In the genomic region with DNA sequence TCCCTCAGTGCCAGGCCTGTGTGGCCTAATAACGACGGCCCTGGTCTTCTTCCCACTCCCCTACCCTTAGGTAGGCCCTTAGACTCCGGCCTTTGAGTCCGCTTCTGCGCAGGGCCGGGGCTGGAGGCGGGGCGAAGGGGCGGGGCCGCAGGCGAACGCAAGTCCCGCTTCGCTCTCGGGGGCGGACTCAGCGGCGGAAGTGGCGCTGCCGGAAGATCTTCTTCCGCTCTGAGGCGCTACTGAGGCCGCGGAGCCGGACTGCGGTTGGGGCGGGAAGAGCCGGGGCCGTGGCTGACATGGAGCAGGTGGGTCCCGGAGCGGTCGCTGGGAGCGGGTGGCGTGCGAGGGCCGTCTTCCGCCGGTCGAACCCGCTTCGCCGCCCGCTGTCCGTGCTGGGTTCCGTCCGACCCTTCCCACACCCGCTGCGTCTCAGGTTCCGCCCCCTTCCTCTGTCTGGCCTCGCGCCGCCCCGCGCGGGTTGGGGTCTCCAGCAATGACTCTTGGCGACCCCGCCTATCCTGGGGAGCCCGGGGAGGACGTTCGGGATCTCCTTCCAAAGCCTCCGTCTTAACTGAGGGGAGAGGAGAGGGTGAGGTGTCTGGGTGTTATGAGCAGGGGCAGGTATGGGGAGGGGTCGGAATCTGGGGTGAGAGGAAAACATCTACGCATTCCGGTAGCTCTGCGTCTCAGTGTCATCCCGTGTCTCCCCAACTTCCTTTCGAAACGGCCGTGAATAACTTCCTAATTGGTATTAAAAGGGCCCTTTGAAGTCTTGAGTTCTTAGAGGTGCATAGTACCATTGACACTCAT, we compare ENCODE assay signal across 8 cellular contexts. TPM values are rescaled to one million over a fixed set of nuclear protein-coding genes. Genes with fewer than 3 reads are reported as not detected.
A peak's percentile ranks its signal among the peaks of the same experiment; 100 is the strongest.
DNase-seq lines count a peak whose midpoint lies in the region; ATAC-seq and TF ChIP-seq lines count a peak whose summit lies in the region.

A gene (plus strand): TSS at position 218 of the 810 bp plus-strand sequence. CDS start 16,388 bp downstream, outside the sequence.

- peak within 1 kb of the TSS; percentile 83 for H3K27ac Mint-ChIP-seq in activated CD4-positive, alpha-beta T cell treated with anti-CD3 and anti-CD28 coated beads for 36 hours

- no peaks in the 10 kb centered on the region for H3K36me3 Mint-ChIP-seq in activated CD4-positive, alpha-beta T cell treated with anti-CD3 and anti-CD28 coated beads for 36 hours (ENCODE audit: low read depth)

- intact Hi-C loops in activated CD4-positive, alpha-beta T cell treated with anti-CD3 and anti-CD28 coated beads for 36 hours (cut with DNase I, micrococcal nuclease): loop anchor here (1.0 to 10.0 kb wide), 12 partner anchors 15 to 402 kb away; a partner anchor contains a TSS

- H3K27ac ChIP-seq in AG04450 (ENCODE audit: low read depth, low read length): peak within 1 kb of the TSS; percentile 61

- no peaks in the 10 kb centered on the region for H3K9me3 ChIP-seq in AG04450 (ENCODE audit: control insufficient read depth, insufficient read depth, low read length)

- TF ChIP-seq CTCF in AG04450 (IDR thresholded peaks at IDR 0.05; ENCODE audit: low read depth, low read length) (peak; percentile 17), choroid plexus epithelial cell (conservative IDR thresholded peaks at IDR 0.05; ENCODE audit: low read depth, low read length) (no peak)

- ATAC-seq in GM18873 (IDR thresholded peaks at IDR 0.05; ENCODE audit: low FRiP score, unreplicated experiment) (peak; percentile 52), HG03196 (IDR thresholded peaks at IDR 0.05; ENCODE audit: unreplicated experiment) (peak; percentile 65)
- peak; percentile 87 for ATAC-seq in activated CD4-positive, alpha-beta T cell treated with anti-CD3 and anti-CD28 coated beads for 36 hours

- peak within 1 kb of the TSS; percentile 86 for H3K4me3 Mint-ChIP-seq in activated CD4-positive, alpha-beta T cell treated with anti-CD3 and anti-CD28 coated beads for 36 hours

- no peaks in the 10 kb centered on the region for H3K27me3 Mint-ChIP-seq in activated CD4-positive, alpha-beta T cell treated with anti-CD3 and anti-CD28 coated beads for 36 hours

- H3K9me3 Mint-ChIP-seq in activated CD4-positive, alpha-beta T cell treated with anti-CD3 and anti-CD28 coated beads for 36 hours (ENCODE audit: low read depth): no peaks in the 10 kb centered on the region

- H3K27me3 ChIP-seq in AG04450 (ENCODE audit: control insufficient read depth, insufficient read depth, low read length): peaks cover 7% of the 10 kb centered on the region

- CTCF ChIA-PET in AG04450 (lab: Charles Lee): interaction anchor here (0.8 to 5.8 kb wide), 3 partner anchors 13 to 16 kb away, joined by 3 to 28 read pairs (median 3); no protein-coding TSS in a partner anchor
- CTCF ChIA-PET in activated CD4-positive, alpha-beta T cell treated with anti-CD3 and anti-CD28 coated beads for 36 hours (lab: Charles Lee): interaction anchor here (0.5 to 11.1 kb wide), 5 partner anchors 16 to 118 kb away, joined by 3 to 181 read pairs (median 4); a partner anchor contains a TSS

- H3K4me3 ChIP-seq in AG04450 (ENCODE audit: low read depth, low read length): peak within 1 kb of the TSS; percentile 92
- H3K4me3 ChIP-seq in choroid plexus epithelial cell (ENCODE audit: low read depth, low read length): peak within 1 kb of the TSS; percentile 96

- H3K4me1 Mint-ChIP-seq in activated CD4-positive, alpha-beta T cell treated with anti-CD3 and anti-CD28 coated beads for 36 hours: peaks cover 51% of the 10 kb centered on the region

- POLR2A ChIA-PET in AG04450 (lab: Yijun Ruan, JAX): interaction anchor here (0.7 to 1.0 kb wide), 2 partner anchors 8 to 15 kb away, joined by 3 read pairs; no protein-coding TSS in a partner anchor
- POLR2A ChIA-PET in activated CD4-positive, alpha-beta T cell treated with anti-CD3 and anti-CD28 coated beads for 36 hours (lab: Charles Lee): interaction anchor here (0.6 kb wide), 1 partner anchor 407 kb away, joined by 6 read pairs; no protein-coding TSS in a partner anchor

- peak; percentile 44 for DNase-seq in AG04450 (ENCODE audit: low read depth, low spot score)
- DNase-seq in NCI-H345 treated with DMSO at 0.1 percent for 48 hours (lab: John Stamatoyannopoulos, UW; ENCODE audit: unreplicated experiment): peak; percentile 70
- peak; percentile 96 for DNase-seq in activated CD4-positive, alpha-beta T cell treated with anti-CD3 and anti-CD28 coated beads for 36 hours
- DNase-seq in choroid plexus epithelial cell (ENCODE audit: low read depth): peak; percentile 91
- peak; percentile 88 for DNase-seq in kidney tubule cell (ENCODE audit: low spot score)
- DNase-seq in stimulated activated CD4-positive, alpha-beta T cell treated with anti-CD3 and anti-CD28 coated beads, Interleukin-15, amount 100 ng/mL, for 48 hours (ENCODE audit: low read depth in 2 of 2): peak; percentile 72 to 89

RNA-seq across cellular contexts. Expression of the gene that starts here (rescaled TPM):
- 43.3 and 44.7 TPM in 2 replicates for polyA plus RNA-seq in AG04450 (2011; rRNA removed)
- polyA minus RNA-seq in AG04450 (2011; rRNA and poly(A)+ RNA removed): 47.5 and 58.2 TPM in 2 replicates
- total RNA-seq in activated CD4-positive, alpha-beta T cell treated with anti-CD3 and anti-CD28 coated beads for 36 hours: 10 to 100 TPM; 46.8 to 77.9 TPM

Comparison
In these comparisons a context has a peak if more than half of its experiments do, and no peak if none do; other contexts are left out.
1. Peak in every context shown above with its lines: DNase-seq, ATAC-seq, H3K4me3 ChIP-seq and H3K27ac ChIP-seq.
2. DNase-seq: peak in every context shown above with its lines; median percentile 96 in activated CD4-positive, alpha-beta T cell treated with anti-CD3 and anti-CD28 coated beads for 36 hours; 91 in choroid plexus epithelial cell; 88 in kidney tubule cell; 80 in stimulated activated CD4-positive, alpha-beta T cell treated with anti-CD3 and anti-CD28 coated beads, Interleukin-15, amount 100 ng/mL, for 48 hours; 70 in NCI-H345 treated with DMSO at 0.1 percent for 48 hours; 44 in AG04450.